11 cellular contexts compared by ENCODE assay signal in the genomic region with DNA sequence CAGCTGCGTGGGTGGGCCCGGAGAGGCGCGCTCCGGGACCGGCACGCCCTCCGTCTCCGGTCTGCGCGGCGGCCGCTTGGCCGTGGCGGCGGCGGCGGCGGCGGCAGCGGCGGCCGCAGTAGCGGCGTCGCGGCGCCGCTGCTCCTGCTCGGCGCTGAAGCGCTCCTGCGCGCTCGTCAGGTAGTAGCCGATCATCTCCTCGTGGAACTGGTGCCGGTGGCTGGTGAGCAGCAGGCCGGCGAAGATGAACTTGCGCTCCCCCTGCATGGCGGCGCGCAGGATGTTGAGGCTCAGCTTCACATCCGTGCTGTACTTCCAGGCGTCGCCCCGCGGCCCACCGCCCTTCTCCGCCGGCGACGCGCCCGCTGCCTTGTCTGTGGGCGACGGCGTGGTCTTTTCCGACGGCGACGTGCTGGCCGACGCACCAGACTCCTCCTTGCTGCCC.
A peak's percentile ranks its signal among the peaks of the same experiment; 100 is the strongest.
DNase-seq lines count a peak whose midpoint lies in the region; ATAC-seq and TF ChIP-seq lines count a peak whose summit lies in the region.
"Had no signal": no experiment of that assay in that cellular context is flagged by ENCODE, and none has a peak within 500 bp of the region (broad histone marks: within the 10 kb centered on the region; RNA-seq: fewer than 3 reads in every experiment).

No MANE protein-coding gene starts in this region.

- peaks cover 26% of the 10 kb centered on the region for H3K4me1 Mint-ChIP-seq in T-helper 17 cell
- H3K4me1 Mint-ChIP-seq in activated T-helper 17 cell treated with anti-CD3 and anti-CD28 coated beads, Interleukin-2, amount 50 U/mL, for 72 hours: peaks cover 27% of the 10 kb centered on the region

- H3K27ac Mint-ChIP-seq in T-helper 17 cell: peak overlapping the region; percentile 87
- peak overlapping the region; percentile 90 for H3K27ac Mint-ChIP-seq in activated T-helper 17 cell treated with anti-CD3 and anti-CD28 coated beads, Interleukin-2, amount 50 U/mL, for 72 hours

- ATAC-seq in T-helper 17 cell: peak; percentile 52
- peak; percentile 3 for ATAC-seq in activated T-helper 17 cell treated with anti-CD3 and anti-CD28 coated beads, Interleukin-2, amount 50 U/mL, for 72 hours (replicated peaks)

- H3K27ac ChIP-seq in suprapubic skin: no peak overlapping the region
- H3K27ac ChIP-seq: RWPE1 had no signal

- DNase-seq in T-helper 17 cell (peak in 1 of 3 donors; percentile 24), iPS-NIHi7 (ENCODE audit: extremely low spot score) (peak; percentile 28), suprapubic skin (ENCODE audit: low spot score in 2 of 2) (no peak), DMS153 (lab: John Stamatoyannopoulos, UW) (no peak), NCI-H345 treated with DMSO at 0.1 percent for 48 hours (lab: John Stamatoyannopoulos, UW; ENCODE audit: unreplicated experiment) (no peak), C1 segment of cervical spinal cord (lab: John Stamatoyannopoulos, UW) (no peak)
- DNase-seq: hypothalamus, NCI-H1694, nucleus accumbens had no signal

- no peaks in the 10 kb centered on the region for H3K36me3 Mint-ChIP-seq in T-helper 17 cell (ENCODE audit: low read depth)
- H3K36me3 Mint-ChIP-seq in activated T-helper 17 cell treated with anti-CD3 and anti-CD28 coated beads, Interleukin-2, amount 50 U/mL, for 72 hours (ENCODE audit: low read depth): peaks cover 51% of the 10 kb centered on the region

- no peaks in the 10 kb centered on the region for H3K27me3 Mint-ChIP-seq in T-helper 17 cell
- no peaks in the 10 kb centered on the region for H3K27me3 Mint-ChIP-seq in activated T-helper 17 cell treated with anti-CD3 and anti-CD28 coated beads, Interleukin-2, amount 50 U/mL, for 72 hours

- H3K4me1 ChIP-seq in suprapubic skin: peaks cover 70% of the 10 kb centered on the region

- TF ChIP-seq CTCF in suprapubic skin (IDR thresholded peaks at IDR 0.05): no peak

- no peaks in the 10 kb centered on the region for H3K36me3 ChIP-seq in suprapubic skin

- H3K4me3 Mint-ChIP-seq in T-helper 17 cell: peak overlapping the region; percentile 88
- peak overlapping the region; percentile 85 for H3K4me3 Mint-ChIP-seq in activated T-helper 17 cell treated with anti-CD3 and anti-CD28 coated beads, Interleukin-2, amount 50 U/mL, for 72 hours

- H3K27me3 ChIP-seq in suprapubic skin: peaks cover 10% of the 10 kb centered on the region

- H3K4me3 ChIP-seq in suprapubic skin: peak overlapping the region; percentile 56

- TF ChIP-seq EP300 in suprapubic skin (IDR thresholded peaks at IDR 0.05): no peak

- H3K9me3 Mint-ChIP-seq in activated T-helper 17 cell treated with anti-CD3 and anti-CD28 coated beads, Interleukin-2, amount 50 U/mL, for 72 hours: no peaks in the 10 kb centered on the region

- H3K9me3 ChIP-seq in T-helper 17 cell (ENCODE audit: control insufficient read depth, low read length, poor library complexity, severe bottlenecking) (no peaks in the 10 kb centered on the region), suprapubic skin (no peaks in the 10 kb centered on the region)

- no peak for TF ChIP-seq POLR2A in suprapubic skin (IDR thresholded peaks at IDR 0.05)

- WGBS in suprapubic skin: 85% methylated on average over 12 of the region's 65 CpGs
